ENCODE assay signal across 21 cellular contexts in genomic region chrX:43743100-43743822, GRCh38.
A peak's percentile ranks its signal among the peaks of the same experiment; 100 is the strongest.
DNase-seq lines count a peak whose midpoint lies in the region; ATAC-seq, FAIRE-seq and TF ChIP-seq lines count a peak whose summit lies in the region.
"Had no signal": no experiment of that assay in that cellular context is flagged by ENCODE, and none has a peak within 500 bp of the region (broad histone marks: within the 10 kb centered on the region; RNA-seq: fewer than 3 reads in every experiment).

No MANE protein-coding gene starts in this region.

- 22% methylated on average over 5 of the region's 5 CpGs for WGBS in liver
- WGBS in HepG2 (ENCODE audit: low lambda C conversion rate): 88% methylated on average over 4 of the region's 5 CpGs
- 64 to 67% methylated on average over 1 to 5 of the region's 5 CpGs for WGBS in esophagus squamous epithelium, 2 donors

- in situ Hi-C loops in HepG2 (cut with HindIII; ENCODE audit: extremely low pct_ligation_motif_present, low pct_unique_long_range_greater_than_20kb): loop anchor here (10.0 kb wide), 1 partner anchor 88 kb away; the partner anchor contains the start of gene MAOA

- no peak overlapping the region for H3K4me2 ChIP-seq in HepG2 (ENCODE audit: low read depth, low read length)
- H3K4me2 ChIP-seq: KMS-11, PC-9 had no signal

- peaks cover 0 to 5% (median under 1%) of the 10 kb centered on the region in 4 donors for H3K36me3 ChIP-seq in liver (ENCODE audit: control insufficient read depth in 4 of 4, insufficient read depth in 3 of 4, low read depth in 1 of 4, low read length in 3 of 4)
- H3K36me3 ChIP-seq in HepG2 (replicated peaks in 1 of 2; ENCODE audit: control insufficient read depth in 1 of 2, insufficient read depth in 2 of 2, low read length in 2 of 2): 0 out of 5 replicates have a peak, but pooled peaks cover 0 to 2% of the 10 kb centered on the region in 2 experiments
- H3K36me3 ChIP-seq in esophagus squamous epithelium: peaks cover 0 to 69% (median 9%) of the 10 kb centered on the region in 3 donors
- H3K36me3 ChIP-seq in A673 (ENCODE audit: insufficient read depth, low read length, poor library complexity, severe bottlenecking): no peaks in the 10 kb centered on the region
- H3K36me3 ChIP-seq in vagina: no peaks in the 10 kb centered on the region

- H3K4me3 ChIP-seq in liver (ENCODE audit: low read depth in 1 of 3, low read length in 3 of 3) (peak overlapping the region in 1 of 3 donors; percentile 14), HepG2 (replicated peaks in 1 of 3; ENCODE audit: insufficient read depth in 1 of 3, low read depth in 2 of 3, low read length in 3 of 3) (no peak overlapping the region), esophagus squamous epithelium (no peak overlapping the region), A673 (ENCODE audit: low read depth, low read length, poor library complexity, severe bottlenecking) (no peak overlapping the region), vagina (no peak overlapping the region)
- H3K4me3 ChIP-seq: PC-9 had no signal

- H3K9ac ChIP-seq in liver (ENCODE audit: low read depth in 1 of 2, low read length in 2 of 2) (peak overlapping the region in 1 of 2 donors; percentile 13), HepG2 (ENCODE audit: insufficient read depth, low read depth, low read length) (no peak overlapping the region)
- H3K9ac ChIP-seq: KMS-11 had no signal

- H3K4me1 ChIP-seq in liver (ENCODE audit: control insufficient read depth in 4 of 4, insufficient read depth in 4 of 4, low read length in 3 of 4): peaks cover 3 to 34% (median 20%) of the 10 kb centered on the region in 4 donors
- H3K4me1 ChIP-seq in HepG2 (ENCODE audit: insufficient read depth, low read length): no peaks in the 10 kb centered on the region
- H3K4me1 ChIP-seq in esophagus squamous epithelium: peaks cover 0 to 32% (median 9%) of the 10 kb centered on the region in 3 donors
- no peaks in the 10 kb centered on the region for H3K4me1 ChIP-seq in A673 (ENCODE audit: insufficient read depth, low read length, poor library complexity, severe bottlenecking)
- H3K4me1 ChIP-seq in vagina: no peaks in the 10 kb centered on the region

- POLR2A ChIA-PET in HepG2 (lab: Yijun Ruan, JAX): no interaction called here
- POLR2A ChIA-PET in A673 (lab: Charles Lee; ENCODE audit: low non-redundant PET): interaction anchor here (0.6 kb wide), 1 partner anchor 90 kb away, joined by 8 read pairs; no protein-coding TSS in a partner anchor

- no peak for TF ChIP-seq POLR2A in HepG2 (IDR thresholded peaks at IDR 0.05; ENCODE audit: insufficient read depth in 1 of 2, low read depth in 2 of 2, low read length in 2 of 2)
- TF ChIP-seq POLR2A in esophagus squamous epithelium (IDR thresholded peaks at IDR 0.05): no peak
- no peak for TF ChIP-seq POLR2A in vagina (IDR thresholded peaks at IDR 0.05)

- H3K27me3 ChIP-seq in liver (ENCODE audit: control insufficient read depth in 4 of 4, insufficient read depth in 4 of 4, low read length in 3 of 4) (no peaks in the 10 kb centered on the region), HepG2 (ENCODE audit: control insufficient read depth in 1 of 2, insufficient read depth in 2 of 2, low read length in 2 of 2) (no peaks in the 10 kb centered on the region), esophagus squamous epithelium (no peaks in the 10 kb centered on the region), A673 (replicated peaks; ENCODE audit: insufficient read depth, low read depth, low read length, poor library complexity) (no peaks in the 10 kb centered on the region), vagina (no peaks in the 10 kb centered on the region)

- BruUV-seq in HepG2 (replicated peaks; lab: Mats Ljungman, UMichigan): no TSS peak
- no TSS peak for BruUV-seq in A673 (replicated peaks; lab: Mats Ljungman, UMichigan)

- H3K9me3 ChIP-seq in liver (ENCODE audit: control insufficient read depth in 4 of 4, low read length in 3 of 4) (no peaks in the 10 kb centered on the region), HepG2 (ENCODE audit: low read length) (no peaks in the 10 kb centered on the region), esophagus squamous epithelium (no peaks in the 10 kb centered on the region), A673 (ENCODE audit: low read depth, low read length, poor library complexity, severe bottlenecking) (no peaks in the 10 kb centered on the region), vagina (no peaks in the 10 kb centered on the region)

- intact Hi-C loops in HepG2 (cut with micrococcal nuclease; ENCODE audit: unreplicated experiment) (no loop called here), esophagus squamous epithelium (cut with DNase I) (no loop called here), A673 (cut with micrococcal nuclease; ENCODE audit: unreplicated experiment) (loop anchor here (5.0 to 10.0 kb wide), 2 partner anchors 296 to 1958 kb away; no protein-coding TSS in a partner anchor), vagina (cut with DNase I) (loop anchor here (5.0 to 10.0 kb wide), 2 partner anchors 88 to 191 kb away; partner anchors contain the start of gene MAOA)

- no peaks in the 10 kb centered on the region for H3K79me2 ChIP-seq in HepG2 (ENCODE audit: insufficient read depth, low read length)

- H2AFZ ChIP-seq in HepG2 (ENCODE audit: low read length): no peak overlapping the region
- H2AFZ ChIP-seq: PC-9 had no signal

- no peak for ATAC-seq in HepG2
- no peak for ATAC-seq in HG03460 (IDR thresholded peaks at IDR 0.05; ENCODE audit: unreplicated experiment)

- TF ChIP-seq CTCF in liver (IDR thresholded peaks at IDR 0.05; ENCODE audit: low read depth, low read length, missing input control): no peak
- no peak for TF ChIP-seq CTCF in HepG2 (CRISPR knock-in tag; IDR thresholded peaks at IDR 0.05)
- TF ChIP-seq CTCF in esophagus squamous epithelium (IDR thresholded peaks at IDR 0.05): no peak
- TF ChIP-seq CTCF in A673 (conservative IDR thresholded peaks at IDR 0.05; ENCODE audit: low read depth, low read length): no peak
- TF ChIP-seq CTCF in vagina (IDR thresholded peaks at IDR 0.05): no peak

- DNase-seq in HepG2 (ENCODE audit: low spot score) (no peak), esophagus squamous epithelium (lab: John Stamatoyannopoulos, UW) (no peak), myocyte (ENCODE audit: low read depth) (peak; percentile 3), A673 (ENCODE audit: low spot score) (no peak), vagina (ENCODE audit: extremely low spot score in 2 of 2) (no peak)
- DNase-seq in NK-92 treated with Interleukin-12 subunit alpha and Interleukin-12 subunit beta, amount 100 ng/mL, for 24 hours (lab: John Stamatoyannopoulos, UW): no peak
- DNase-seq: ACHN, C1 segment of cervical spinal cord, DMS 273 treated with DMSO at 0.1 percent for 48 hours, DND-41, H9, NCI-H1417, NCI-H187, NCI-H226, NCI-H524, PC-9, SIG-M5 had no signal

- no peaks in the 10 kb centered on the region for H4K20me1 ChIP-seq in HepG2 (ENCODE audit: insufficient read depth, low read length)

- TF ChIP-seq RAD21 in liver (IDR thresholded peaks at IDR 0.05) (peak in 1 of 2 donors; percentile 17), HepG2 (CRISPR knock-in tag; IDR thresholded peaks at IDR 0.05) (no peak)

- CTCF ChIA-PET in HepG2 (lab: Yijun Ruan, JAX; ENCODE audit: low intra/inter-chr PET ratio, low total read pairs) (no interaction called here), A673 (lab: Charles Lee) (no interaction called here)

- H3K27ac ChIP-seq in liver (ENCODE audit: low read depth in 1 of 2, low read length in 2 of 2): peak overlapping the region; percentile 32 to 76
- no peak overlapping the region for H3K27ac ChIP-seq in HepG2 (ENCODE audit: extremely low read length, insufficient read depth, low read length)
- peak overlapping the region in 3 of 4 donors; percentile 14 to 48 (median 23) for H3K27ac ChIP-seq in esophagus squamous epithelium
- H3K27ac ChIP-seq in A673 (ENCODE audit: low read depth, low read length, poor library complexity, severe bottlenecking): no peak overlapping the region
- no peak overlapping the region for H3K27ac ChIP-seq in vagina
- H3K27ac ChIP-seq: KMS-11, PC-9, RWPE1 had no signal

- FAIRE-seq in HepG2 (lab: Jason Lieb, UNC): no peak

- TF ChIP-seq EP300 in HepG2 (IDR thresholded peaks at IDR 0.05; ENCODE audit: low read depth in 2 of 2, low read length in 2 of 2): no peak
- TF ChIP-seq EP300 in HepG2 (CRISPR knock-in tag; IDR thresholded peaks at IDR 0.05; ENCODE audit: borderline replicate concordance): no peak

TF ChIP-seq in liver, 16 proteins besides CTCF, POLR2A, EP300 and RAD21 (continues in another document):
- TF ChIP-seq YY1 (IDR thresholded peaks at IDR 0.05): peak; percentile 19
- TF ChIP-seq JUND (IDR thresholded peaks at IDR 0.05): no peak
- TF ChIP-seq NR2F2 (IDR thresholded peaks at IDR 0.05): no peak
- TF ChIP-seq FOXA1 (IDR thresholded peaks at IDR 0.05): no peak
- peak; percentile 35 to 57 for TF ChIP-seq HNF4A (conservative IDR thresholded peaks at IDR 0.05)
- TF ChIP-seq ATF3 (IDR thresholded peaks at IDR 0.05): no peak
- no peak for TF ChIP-seq MAX (IDR thresholded peaks at IDR 0.05)
- no peak for TF ChIP-seq EGR1 (IDR thresholded peaks at IDR 0.05; ENCODE audit: low read depth in 2 of 2)
- peak; percentile 14 for TF ChIP-seq FOXA2 (IDR thresholded peaks at IDR 0.05)

TF ChIP-seq in HepG2, 621 proteins besides CTCF, POLR2A, EP300 and RAD21 (continues in another document):
- TF ChIP-seq POGZ (CRISPR knock-in tag; IDR thresholded peaks at IDR 0.05): no peak
- no peak for TF ChIP-seq IKZF5 (CRISPR knock-in tag; IDR thresholded peaks at IDR 0.05)
- TF ChIP-seq SPEN (CRISPR knock-in tag; IDR thresholded peaks at IDR 0.05; ENCODE audit: low read depth): no peak
- TF ChIP-seq ZNF562 (CRISPR knock-in tag; IDR thresholded peaks at IDR 0.05; ENCODE audit: borderline replicate concordance): no peak
- TF ChIP-seq KAT7 (CRISPR knock-in tag; IDR thresholded peaks at IDR 0.05; ENCODE audit: borderline replicate concordance): no peak
- TF ChIP-seq NFATC3 (CRISPR knock-in tag; IDR thresholded peaks at IDR 0.05): no peak
- TF ChIP-seq ZNF282 (IDR thresholded peaks at IDR 0.05; ENCODE audit: partially characterized antibody): no peak
- TF ChIP-seq SALL1 (CRISPR knock-in tag; IDR thresholded peaks at IDR 0.05): no peak
- TF ChIP-seq TAF15 (IDR thresholded peaks at IDR 0.05; ENCODE audit: low read depth, low read length, poor library complexity, severe bottlenecking): no peak
- no peak for TF ChIP-seq KLF13 (CRISPR knock-in tag; IDR thresholded peaks at IDR 0.05)
- TF ChIP-seq HOXA5 (CRISPR knock-in tag; IDR thresholded peaks at IDR 0.05): no peak
- no peak for TF ChIP-seq TOPORS (CRISPR knock-in tag; IDR thresholded peaks at IDR 0.05)
- TF ChIP-seq ETV6 (CRISPR knock-in tag; conservative IDR thresholded peaks at IDR 0.05): no peak

Comparison
In these comparisons a context has a peak if more than half of its experiments do, and no peak if none do; other contexts are left out.
1. H3K27ac ChIP-seq: peak in liver (2 of 2) and esophagus squamous epithelium (3 of 4); none in HepG2 (single experiment), A673 (single experiment) and vagina (single experiment).
2. intact Hi-C loops: an anchor here in A673 (5.0 to 10.0 kb wide) and vagina (5.0 to 10.0 kb wide); none called in HepG2 and esophagus squamous epithelium.